ENCODE assay signal across 16 cellular contexts in genomic region chr19:1868971-1869370, GRCh38.
"Had no signal": no experiment of that assay in that cellular context is flagged by ENCODE, and none has a peak within 500 bp of the region (broad histone marks: within the 10 kb centered on the region; RNA-seq: fewer than 3 reads in every experiment).

No MANE protein-coding gene starts in this region.

- H3K27ac ChIP-seq: body of pancreas, hepatocyte, left ventricle myocardium inferior, neutrophil, stomach, testis had no signal

- H3K4me3 Mint-ChIP-seq: activated naive CD8-positive, alpha-beta T cell had no signal

- DNase-seq: amniotic stem cell; body of pancreas; caudate nucleus; left ventricle myocardium inferior; naive B cell; retina; stimulated activated CD4-positive, alpha-beta T cell treated with anti-CD3 and anti-CD28 coated beads, Interleukin-12 subunit alpha, Interleukin-12 subunit beta, amount 100 ng/mL, for 4 hours; stimulated activated CD4-positive, alpha-beta T cell treated with anti-CD3 and anti-CD28 coated beads, Interleukin-2, amount 100 ng/mL, for 24 hours; stomach; testis; upper lobe of left lung had no signal

- H3K27me3 ChIP-seq: body of pancreas, hepatocyte, neutrophil, stomach, testis, upper lobe of left lung had no signal

- H3K36me3 Mint-ChIP-seq: activated naive CD8-positive, alpha-beta T cell; naive B cell had no signal

- ATAC-seq: activated CD4-positive, CD25-positive, alpha-beta regulatory T cell treated with anti-CD3 and anti-CD28 coated beads, Interleukin-2, amount 50 U/mL, for 24 hours; body of pancreas had no signal

- H3K9me3 Mint-ChIP-seq: activated T-helper 2 cell treated with anti-CD3 and anti-CD28 coated beads, Interferon-gamma antibody, Interleukin-2, Interleukin-4, amounts not matched to agents 10 μg/mL and 5 μg/mL and 100 μg/mL, durations not matched to agents 14 hours and 24 hours and 36 hours; naive B cell had no signal

- H3K27me3 Mint-ChIP-seq: activated naive CD8-positive, alpha-beta T cell; naive B cell had no signal

- H3K27ac Mint-ChIP-seq: activated naive CD8-positive, alpha-beta T cell; activated T-helper 2 cell treated with anti-CD3 and anti-CD28 coated beads, Interferon-gamma antibody, Interleukin-2, Interleukin-4, amounts not matched to agents 10 μg/mL and 5 μg/mL and 100 μg/mL, durations not matched to agents 14 hours and 24 hours and 36 hours had no signal
